ENCODE assay signal across 1 cellular context in the genomic region with DNA sequence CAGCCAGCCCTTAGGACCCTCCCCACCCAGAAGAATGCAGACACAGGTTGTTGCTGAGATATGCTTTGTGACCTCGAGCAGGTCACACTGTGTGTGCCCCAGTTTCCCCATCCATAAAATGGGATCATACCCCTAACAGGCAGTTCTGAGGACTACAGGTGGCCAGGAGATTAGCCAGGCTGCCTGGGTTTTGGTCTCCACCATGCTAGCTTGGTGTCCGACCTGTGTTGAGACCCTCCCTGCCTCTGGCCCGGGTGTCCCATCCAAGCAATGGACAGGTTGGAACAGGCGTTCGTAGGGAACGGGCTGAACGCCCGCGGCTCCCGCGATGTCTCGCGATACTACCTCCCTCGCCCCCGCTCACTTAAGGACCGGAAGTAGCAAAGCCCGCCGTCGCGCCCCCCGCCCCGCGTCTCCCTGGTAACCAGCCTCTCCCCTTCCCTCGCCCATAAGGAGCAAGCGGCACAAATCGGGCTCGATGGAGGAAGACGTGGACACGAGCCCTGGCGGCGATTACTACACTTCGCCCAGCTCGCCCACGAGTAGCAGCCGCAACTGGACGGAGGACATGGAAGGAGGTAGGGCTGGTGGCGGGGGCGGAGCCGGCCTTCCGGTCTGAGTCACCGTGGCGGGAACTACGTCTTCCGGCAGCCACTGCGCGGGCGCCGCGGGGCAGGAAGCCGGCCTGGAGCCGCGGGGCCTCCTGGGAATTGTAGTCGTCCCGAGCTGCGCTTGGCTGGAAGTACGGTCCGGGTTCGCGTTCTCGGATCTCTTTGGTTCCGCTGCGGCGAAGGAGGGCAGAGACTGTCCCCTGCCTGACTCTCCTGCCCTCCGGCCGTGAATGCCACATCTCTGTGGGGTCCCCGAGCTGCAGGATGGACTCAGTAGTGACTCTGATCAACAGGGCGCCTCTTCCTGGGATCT.
TF ChIP-seq lines count a peak whose summit lies in the region.

No MANE protein-coding gene starts in this region.

TF ChIP-seq in HepG2, 621 proteins besides CTCF, POLR2A, EP300 and RAD21 (continued from another document and continues in another):
- TF ChIP-seq, protein P1, sequence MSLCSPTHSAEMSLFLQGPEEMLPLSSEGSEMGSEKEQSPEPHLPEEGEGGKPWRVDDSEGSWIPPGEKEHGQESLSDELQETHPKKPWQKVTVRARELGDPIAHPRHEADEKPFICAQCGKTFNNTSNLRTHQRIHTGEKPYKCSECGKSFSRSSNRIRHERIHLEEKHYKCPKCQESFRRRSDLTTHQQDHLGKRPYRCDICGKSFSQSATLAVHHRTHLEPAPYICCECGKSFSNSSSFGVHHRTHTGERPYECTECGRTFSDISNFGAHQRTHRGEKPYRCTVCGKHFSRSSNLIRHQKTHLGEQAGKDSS (CRISPR knock-in tag; IDR thresholded peaks at IDR 0.05; ENCODE audit: borderline replicate concordance, low read depth) = no peak
- TF ChIP-seq ATRX (CRISPR knock-in tag; IDR thresholded peaks at IDR 0.05; ENCODE audit: borderline replicate concordance) (no peak), TOPORS (CRISPR knock-in tag; IDR thresholded peaks at IDR 0.05) (no peak), HMGA1 (CRISPR knock-in tag; conservative IDR thresholded peaks at IDR 0.05) (no peak), YEATS4 (CRISPR knock-in tag; IDR thresholded peaks at IDR 0.05; ENCODE audit: borderline replicate concordance) (peak; percentile 65; the same call in 1 of the 2 replicates), ZNF543 (CRISPR knock-in tag; IDR thresholded peaks at IDR 0.05) (peak; percentile 69; the same call in 1 of the 2 replicates), TRIM22 (IDR thresholded peaks at IDR 0.05) (no peak), BRD4 (CRISPR knock-in tag; IDR thresholded peaks at IDR 0.05) (no peak), ZNF546 (CRISPR knock-in tag; conservative IDR thresholded peaks at IDR 0.05) (0 out of 2 replicates have a peak, but pooled peaks have one; percentile 32), GTF2F1 (IDR thresholded peaks at IDR 0.05; ENCODE audit: low read length) (no peak), DNMT1 (CRISPR knock-in tag; IDR thresholded peaks at IDR 0.05) (no peak), ZNF557 (CRISPR knock-in tag; IDR thresholded peaks at IDR 0.05) (no peak), LCORL (IDR thresholded peaks at IDR 0.05) (no peak), LCORL (CRISPR knock-in tag; IDR thresholded peaks at IDR 0.05) (no peak), ZNF775 (CRISPR knock-in tag; IDR thresholded peaks at IDR 0.05; ENCODE audit: borderline replicate concordance) (no peak), ZNF451 (CRISPR knock-in tag; IDR thresholded peaks at IDR 0.05) (0 out of 2 replicates have a peak, but pooled peaks have one; percentile 40), STAT5B (CRISPR knock-in tag; IDR thresholded peaks at IDR 0.05) (no peak), ZSCAN21 (CRISPR knock-in tag; IDR thresholded peaks at IDR 0.05; ENCODE audit: borderline replicate concordance) (no peak), ZNF383 (CRISPR knock-in tag; IDR thresholded peaks at IDR 0.05; ENCODE audit: borderline replicate concordance) (no peak), ZFY (CRISPR knock-in tag; IDR thresholded peaks at IDR 0.05) (peak; percentile 75), ZNF670 (CRISPR knock-in tag; IDR thresholded peaks at IDR 0.05; ENCODE audit: borderline replicate concordance) (no peak), ATF5 (CRISPR knock-in tag; IDR thresholded peaks at IDR 0.05; ENCODE audit: low read depth) (no peak), RBM39 (IDR thresholded peaks at IDR 0.05; ENCODE audit: low read depth, low read length, poor library complexity, severe bottlenecking) (no peak), ZNF563 (CRISPR knock-in tag; IDR thresholded peaks at IDR 0.05) (no peak), MAX (IDR thresholded peaks at IDR 0.05) (peak; percentile 39; the same call in 1 of the 2 replicates), ZNF138 (CRISPR knock-in tag; IDR thresholded peaks at IDR 0.05; ENCODE audit: low read depth) (no peak), ZNF18 (CRISPR knock-in tag; IDR thresholded peaks at IDR 0.05; ENCODE audit: insufficient replicate concordance) (peak; percentile 38)
- TF ChIP-seq, protein P2, sequence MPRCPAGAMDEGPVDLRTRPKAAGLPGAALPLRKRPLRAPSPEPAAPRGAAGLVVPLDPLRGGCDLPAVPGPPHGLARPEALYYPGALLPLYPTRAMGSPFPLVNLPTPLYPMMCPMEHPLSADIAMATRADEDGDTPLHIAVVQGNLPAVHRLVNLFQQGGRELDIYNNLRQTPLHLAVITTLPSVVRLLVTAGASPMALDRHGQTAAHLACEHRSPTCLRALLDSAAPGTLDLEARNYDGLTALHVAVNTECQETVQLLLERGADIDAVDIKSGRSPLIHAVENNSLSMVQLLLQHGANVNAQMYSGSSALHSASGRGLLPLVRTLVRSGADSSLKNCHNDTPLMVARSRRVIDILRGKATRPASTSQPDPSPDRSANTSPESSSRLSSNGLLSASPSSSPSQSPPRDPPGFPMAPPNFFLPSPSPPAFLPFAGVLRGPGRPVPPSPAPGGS (CRISPR knock-in tag; IDR thresholded peaks at IDR 0.05) = no peak
- TF ChIP-seq, protein P3, sequence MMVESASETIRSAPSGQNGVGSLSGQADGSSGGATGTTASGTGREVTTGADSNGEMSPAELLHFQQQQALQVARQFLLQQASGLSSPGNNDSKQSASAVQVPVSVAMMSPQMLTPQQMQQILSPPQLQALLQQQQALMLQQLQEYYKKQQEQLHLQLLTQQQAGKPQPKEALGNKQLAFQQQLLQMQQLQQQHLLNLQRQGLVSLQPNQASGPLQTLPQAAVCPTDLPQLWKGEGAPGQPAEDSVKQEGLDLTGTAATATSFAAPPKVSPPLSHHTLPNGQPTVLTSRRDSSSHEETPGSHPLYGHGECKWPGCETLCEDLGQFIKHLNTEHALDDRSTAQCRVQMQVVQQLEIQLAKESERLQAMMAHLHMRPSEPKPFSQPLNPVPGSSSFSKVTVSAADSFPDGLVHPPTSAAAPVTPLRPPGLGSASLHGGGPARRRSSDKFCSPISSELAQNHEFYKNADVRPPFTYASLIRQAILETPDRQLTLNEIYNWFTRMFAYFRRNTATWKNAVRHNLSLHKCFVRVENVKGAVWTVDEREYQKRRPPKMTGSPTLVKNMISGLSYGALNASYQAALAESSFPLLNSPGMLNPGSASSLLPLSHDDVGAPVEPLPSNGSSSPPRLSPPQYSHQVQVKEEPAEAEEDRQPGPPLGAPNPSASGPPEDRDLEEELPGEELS (CRISPR knock-in tag; IDR thresholded peaks at IDR 0.05) = no peak
- TF ChIP-seq, protein P4, sequence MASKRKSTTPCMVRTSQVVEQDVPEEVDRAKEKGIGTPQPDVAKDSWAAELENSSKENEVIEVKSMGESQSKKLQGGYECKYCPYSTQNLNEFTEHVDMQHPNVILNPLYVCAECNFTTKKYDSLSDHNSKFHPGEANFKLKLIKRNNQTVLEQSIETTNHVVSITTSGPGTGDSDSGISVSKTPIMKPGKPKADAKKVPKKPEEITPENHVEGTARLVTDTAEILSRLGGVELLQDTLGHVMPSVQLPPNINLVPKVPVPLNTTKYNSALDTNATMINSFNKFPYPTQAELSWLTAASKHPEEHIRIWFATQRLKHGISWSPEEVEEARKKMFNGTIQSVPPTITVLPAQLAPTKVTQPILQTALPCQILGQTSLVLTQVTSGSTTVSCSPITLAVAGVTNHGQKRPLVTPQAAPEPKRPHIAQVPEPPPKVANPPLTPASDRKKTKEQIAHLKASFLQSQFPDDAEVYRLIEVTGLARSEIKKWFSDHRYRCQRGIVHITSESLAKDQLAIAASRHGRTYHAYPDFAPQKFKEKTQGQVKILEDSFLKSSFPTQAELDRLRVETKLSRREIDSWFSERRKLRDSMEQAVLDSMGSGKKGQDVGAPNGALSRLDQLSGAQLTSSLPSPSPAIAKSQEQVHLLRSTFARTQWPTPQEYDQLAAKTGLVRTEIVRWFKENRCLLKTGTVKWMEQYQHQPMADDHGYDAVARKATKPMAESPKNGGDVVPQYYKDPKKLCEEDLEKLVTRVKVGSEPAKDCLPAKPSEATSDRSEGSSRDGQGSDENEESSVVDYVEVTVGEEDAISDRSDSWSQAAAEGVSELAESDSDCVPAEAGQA (IDR thresholded peaks at IDR 0.05; ENCODE audit: low read depth) = no peak
- TF ChIP-seq, protein P4 (CRISPR knock-in tag; IDR thresholded peaks at IDR 0.05; ENCODE audit: borderline replicate concordance) = no peak
- TF ChIP-seq, protein P5, sequence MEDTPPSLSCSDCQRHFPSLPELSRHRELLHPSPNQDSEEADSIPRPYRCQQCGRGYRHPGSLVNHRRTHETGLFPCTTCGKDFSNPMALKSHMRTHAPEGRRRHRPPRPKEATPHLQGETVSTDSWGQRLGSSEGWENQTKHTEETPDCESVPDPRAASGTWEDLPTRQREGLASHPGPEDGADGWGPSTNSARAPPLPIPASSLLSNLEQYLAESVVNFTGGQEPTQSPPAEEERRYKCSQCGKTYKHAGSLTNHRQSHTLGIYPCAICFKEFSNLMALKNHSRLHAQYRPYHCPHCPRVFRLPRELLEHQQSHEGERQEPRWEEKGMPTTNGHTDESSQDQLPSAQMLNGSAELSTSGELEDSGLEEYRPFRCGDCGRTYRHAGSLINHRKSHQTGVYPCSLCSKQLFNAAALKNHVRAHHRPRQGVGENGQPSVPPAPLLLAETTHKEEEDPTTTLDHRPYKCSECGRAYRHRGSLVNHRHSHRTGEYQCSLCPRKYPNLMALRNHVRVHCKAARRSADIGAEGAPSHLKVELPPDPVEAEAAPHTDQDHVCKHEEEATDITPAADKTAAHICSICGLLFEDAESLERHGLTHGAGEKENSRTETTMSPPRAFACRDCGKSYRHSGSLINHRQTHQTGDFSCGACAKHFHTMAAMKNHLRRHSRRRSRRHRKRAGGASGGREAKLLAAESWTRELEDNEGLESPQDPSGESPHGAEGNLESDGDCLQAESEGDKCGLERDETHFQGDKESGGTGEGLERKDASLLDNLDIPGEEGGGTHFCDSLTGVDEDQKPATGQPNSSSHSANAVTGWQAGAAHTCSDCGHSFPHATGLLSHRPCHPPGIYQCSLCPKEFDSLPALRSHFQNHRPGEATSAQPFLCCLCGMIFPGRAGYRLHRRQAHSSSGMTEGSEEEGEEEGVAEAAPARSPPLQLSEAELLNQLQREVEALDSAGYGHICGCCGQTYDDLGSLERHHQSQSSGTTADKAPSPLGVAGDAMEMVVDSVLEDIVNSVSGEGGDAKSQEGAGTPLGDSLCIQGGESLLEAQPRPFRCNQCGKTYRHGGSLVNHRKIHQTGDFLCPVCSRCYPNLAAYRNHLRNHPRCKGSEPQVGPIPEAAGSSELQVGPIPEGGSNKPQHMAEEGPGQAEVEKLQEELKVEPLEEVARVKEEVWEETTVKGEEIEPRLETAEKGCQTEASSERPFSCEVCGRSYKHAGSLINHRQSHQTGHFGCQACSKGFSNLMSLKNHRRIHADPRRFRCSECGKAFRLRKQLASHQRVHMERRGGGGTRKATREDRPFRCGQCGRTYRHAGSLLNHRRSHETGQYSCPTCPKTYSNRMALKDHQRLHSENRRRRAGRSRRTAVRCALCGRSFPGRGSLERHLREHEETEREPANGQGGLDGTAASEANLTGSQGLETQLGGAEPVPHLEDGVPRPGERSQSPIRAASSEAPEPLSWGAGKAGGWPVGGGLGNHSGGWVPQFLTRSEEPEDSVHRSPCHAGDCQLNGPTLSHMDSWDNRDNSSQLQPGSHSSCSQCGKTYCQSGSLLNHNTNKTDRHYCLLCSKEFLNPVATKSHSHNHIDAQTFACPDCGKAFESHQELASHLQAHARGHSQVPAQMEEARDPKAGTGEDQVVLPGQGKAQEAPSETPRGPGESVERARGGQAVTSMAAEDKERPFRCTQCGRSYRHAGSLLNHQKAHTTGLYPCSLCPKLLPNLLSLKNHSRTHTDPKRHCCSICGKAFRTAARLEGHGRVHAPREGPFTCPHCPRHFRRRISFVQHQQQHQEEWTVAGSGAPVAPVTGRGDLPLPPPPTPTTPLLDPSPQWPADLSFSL (CRISPR knock-in tag; IDR thresholded peaks at IDR 0.05) = no peak
